ENCODE assay signal across 17 cellular contexts in the genomic region with DNA sequence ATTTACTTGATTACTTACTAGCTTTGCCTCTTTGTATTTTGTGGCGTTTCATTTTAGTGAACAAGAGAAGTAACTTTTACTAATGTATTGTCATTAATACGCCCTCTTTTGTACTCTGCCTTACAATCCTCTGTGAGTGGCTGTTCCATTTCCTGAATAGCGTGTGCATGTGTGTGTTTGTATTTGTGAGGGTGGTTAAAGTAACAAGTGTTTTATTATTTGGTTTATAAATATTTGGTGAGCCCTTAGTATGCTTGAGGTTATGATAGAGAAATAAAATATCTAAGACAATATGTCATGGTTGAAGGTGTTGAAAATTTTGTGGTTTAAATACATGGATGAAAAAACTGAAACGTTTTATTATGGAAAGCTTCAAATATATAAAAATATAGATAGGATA.
"Had no signal": no experiment of that assay in that cellular context is flagged by ENCODE, and none has a peak within 500 bp of the region (broad histone marks: within the 10 kb centered on the region; RNA-seq: fewer than 3 reads in every experiment).

No MANE protein-coding gene starts in this region.

- H3K27ac ChIP-seq: body of pancreas, foreskin keratinocyte, VCaP had no signal

- H3K9me3 ChIP-seq: body of pancreas had no signal

- H3K27me3 ChIP-seq: body of pancreas, foreskin keratinocyte had no signal

- H3K4me3 ChIP-seq: body of pancreas, coronary artery had no signal

- DNase-seq: activated CD8-positive, alpha-beta T cell treated with anti-CD3 and anti-CD28 coated beads for 36 hours; activated effector memory CD4-positive, alpha-beta T cell treated with Interleukin-2 at 50 U/mL for 16 hours; activated T-cell treated with anti-CD3 and anti-CD28 coated beads, Interleukin-2, amount 50 U/mL, for 4 hours; body of pancreas; central memory CD4-positive, alpha-beta T cell; effector CD4-positive, alpha-beta T cell; foreskin keratinocyte; glutamatergic neuron; mammary epithelial cell; naive B cell; retina; stimulated activated CD4-positive, alpha-beta T cell treated with anti-CD3 and anti-CD28 coated beads, Interleukin-15, amount 100 ng/mL, for 24 hours; stimulated activated CD4-positive, alpha-beta T cell treated with anti-CD3 and anti-CD28 coated beads, Interleukin-4, amount 100 ng/mL, for 24 hours; stimulated activated naive CD4-positive, alpha-beta T cell treated with Interleukin-2 at 50 U/mL for 16 hours; trophoblast cell had no signal
